14 cellular contexts compared by ENCODE assay signal in the genomic region with DNA sequence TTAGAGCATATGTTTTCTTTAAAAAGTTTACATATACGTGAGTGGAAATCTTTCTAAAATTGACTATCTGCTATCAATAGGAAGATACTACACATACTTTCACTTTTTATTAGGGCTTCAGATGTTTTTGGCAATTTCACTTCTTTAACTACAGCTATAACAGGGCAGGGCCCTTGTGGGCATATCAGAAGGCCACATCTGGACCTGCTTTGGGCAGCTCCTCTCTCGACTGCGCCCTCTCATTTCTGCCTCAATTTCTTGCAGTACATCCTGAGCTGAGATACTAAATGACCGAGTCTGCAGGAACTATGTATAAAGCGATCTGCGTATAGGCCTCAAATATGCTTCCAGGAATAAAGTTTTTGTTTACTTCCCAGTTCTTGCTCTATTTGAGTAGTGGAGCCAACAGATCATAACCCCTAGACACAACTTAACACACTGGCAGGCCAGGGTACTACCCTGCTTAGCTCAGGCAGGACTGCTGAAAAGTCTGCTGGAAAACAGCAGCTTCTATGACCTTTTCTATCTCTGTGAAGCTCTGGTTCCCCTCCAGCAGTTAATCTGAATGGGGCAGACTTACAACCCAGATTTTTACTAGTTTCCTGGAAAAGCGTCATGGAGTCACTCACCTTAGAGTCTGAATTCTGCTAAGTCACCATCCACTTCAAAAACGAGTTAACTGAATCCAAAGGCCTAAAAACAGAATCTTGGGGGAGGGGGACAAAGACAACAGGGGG. TPM values are rescaled to one million over a fixed set of nuclear protein-coding genes. Genes with fewer than 3 reads are reported as not detected.
DNase-seq lines count a peak whose midpoint lies in the region; ATAC-seq and TF ChIP-seq lines count a peak whose summit lies in the region.
"Had no signal": no experiment of that assay in that cellular context is flagged by ENCODE, and none has a peak within 500 bp of the region (broad histone marks: within the 10 kb centered on the region; RNA-seq: fewer than 3 reads in every experiment).

No MANE protein-coding gene starts in this region.

- no peak overlapping the region for H2AFZ ChIP-seq in GM23338
- H2AFZ ChIP-seq in smooth muscle cell (ENCODE audit: low read depth), result peak overlapping the region; percentile 26
- H2AFZ ChIP-seq in neuronal stem cell (ENCODE audit: low read length), result no peak overlapping the region

- H3K4me3 Mint-ChIP-seq in GM23338, result peak overlapping the region; percentile 7; the same call in 1 of the 3 replicates
- H3K4me3 Mint-ChIP-seq: activated CD4-positive, alpha-beta T cell treated with anti-CD3 and anti-CD28 coated beads, Interleukin-2, amount 10 ng/mL, durations not matched to agents 7 days and 5 days; stimulated activated naive CD8-positive, alpha-beta T cell treated with anti-CD3 and anti-CD28 coated beads, Interleukin-15, Interleukin-2, amounts not matched to agents 100 ng/mL and 50 ng/mL, for 24 hours had no signal

- H3K23ac ChIP-seq in neuronal stem cell (ENCODE audit: low read depth, low read length, poor library complexity), result no peak overlapping the region

- H3K4me1 ChIP-seq in GM23338 (ENCODE audit: insufficient read depth), result peaks cover 74% of the 10 kb centered on the region
- peaks cover 44% of the 10 kb centered on the region for H3K4me1 ChIP-seq in smooth muscle cell (ENCODE audit: low read depth)
- peaks cover 54% of the 10 kb centered on the region for H3K4me1 ChIP-seq in body of pancreas
- H3K4me1 ChIP-seq in neuronal stem cell (ENCODE audit: control insufficient read depth in 2 of 2, insufficient read depth in 1 of 2, low read depth in 1 of 2, low read length in 2 of 2), result peaks cover 18 to 34% of the 10 kb centered on the region in 2 donors

- H2BK5ac ChIP-seq in neuronal stem cell (ENCODE audit: low read length), result no peak overlapping the region

- no peak for ATAC-seq in GM23338
- peak; percentile 24 for ATAC-seq in left ventricle myocardium superior
- ATAC-seq in body of pancreas, result no peak

- H3K36me3 ChIP-seq in GM23338 (ENCODE audit: insufficient read depth) (no peaks in the 10 kb centered on the region), SK-N-MC (ENCODE audit: insufficient read depth, low read length) (no peaks in the 10 kb centered on the region), smooth muscle cell (ENCODE audit: low read depth) (no peaks in the 10 kb centered on the region), body of pancreas (replicated peaks in 1 of 2; ENCODE audit: insufficient read depth in 1 of 2, low read depth in 2 of 2) (no peaks in the 10 kb centered on the region), neuronal stem cell (replicated peaks in 1 of 2; ENCODE audit: control insufficient read depth in 2 of 2, insufficient read depth in 2 of 2, low read length in 2 of 2) (no peaks in the 10 kb centered on the region)

- peaks cover 100% of the 10 kb centered on the region for H3K79me2 ChIP-seq in GM23338 (replicated peaks; ENCODE audit: insufficient read depth)
- H3K79me2 ChIP-seq in smooth muscle cell (ENCODE audit: low read depth), result peaks cover 24% of the 10 kb centered on the region

- peak overlapping the region; percentile 80 for H3K27ac Mint-ChIP-seq in GM23338
- H3K27ac Mint-ChIP-seq: activated CD4-positive, alpha-beta T cell treated with anti-CD3 and anti-CD28 coated beads, Interleukin-2, amount 10 ng/mL, durations not matched to agents 7 days and 5 days had no signal

- H3K79me1 ChIP-seq in neuronal stem cell (ENCODE audit: low read depth, low read length), result no peaks in the 10 kb centered on the region

- no peak for TF ChIP-seq POLR2A in body of pancreas (IDR thresholded peaks at IDR 0.05)

- H2BK15ac ChIP-seq in neuronal stem cell (ENCODE audit: low read length), result no peak overlapping the region

- H3F3A ChIP-seq in GM23338 (replicated peaks; ENCODE audit: low read depth) (no peaks in the 10 kb centered on the region), smooth muscle cell (ENCODE audit: low read depth) (peaks cover 4% of the 10 kb centered on the region)

- peaks cover 10% of the 10 kb centered on the region; the same call in 1 of the 3 replicates for H3K36me3 Mint-ChIP-seq in GM23338 (ENCODE audit: low read depth)

- H3K9me3 ChIP-seq in SK-N-MC (ENCODE audit: low read depth, low read length) (no peaks in the 10 kb centered on the region), smooth muscle cell (replicated peaks; ENCODE audit: low read depth) (no peaks in the 10 kb centered on the region), body of pancreas (no peaks in the 10 kb centered on the region), neuronal stem cell (replicated peaks in 1 of 2; ENCODE audit: control insufficient read depth in 2 of 2, insufficient read depth in 1 of 2, low read depth in 1 of 2, low read length in 2 of 2) (no peaks in the 10 kb centered on the region)

- H2BK120ac ChIP-seq in neuronal stem cell (ENCODE audit: low read depth, low read length), result no peak overlapping the region

- H3K14ac ChIP-seq in neuronal stem cell (ENCODE audit: low read length), result no peak overlapping the region

- H3K4ac ChIP-seq in neuronal stem cell (ENCODE audit: low read length), result no peak overlapping the region

- DNase-seq in GM23338 (ENCODE audit: low spot score) (no peak), SK-N-MC (ENCODE audit: low read depth, low spot score) (no peak), left ventricle myocardium superior (no peak), smooth muscle cell (lab: John Stamatoyannopoulos, UW; ENCODE audit: unreplicated experiment) (no peak), NCI-H1092 (lab: John Stamatoyannopoulos, UW) (no peak), body of pancreas (no peak), neuronal stem cell (ENCODE audit: low spot score) (no peak)
- DNase-seq: activated CD4-positive, alpha-beta T cell treated with anti-CD3 and anti-CD28 coated beads, Interleukin-2, amount 10 ng/mL, durations not matched to agents 7 days and 5 days; activated naive CD4-positive, alpha-beta T cell treated with anti-CD3 and anti-CD28 coated beads, Interleukin-2, amount 50 U/mL, for 16 hours; COR-L47; kidney glomerular epithelial cell; NCI-H1930; stimulated activated CD4-positive, alpha-beta T cell treated with anti-CD3 and anti-CD28 coated beads, Interleukin-1b, Interleukin-23, amount 100 ng/mL, for 48 hours had no signal

- WGBS in smooth muscle cell (ENCODE audit: low lambda C conversion rate), result 66% methylated on average over 8 of the region's 8 CpGs
- 61 to 76% methylated on average over 8 of the region's 8 CpGs for WGBS in body of pancreas, 2 donors
- no CpG with 5 or more reads among the region's 8 CpGs for WGBS in neuronal stem cell (ENCODE audit: extremely low coverage in 2 of 2, insufficient read length in 2 of 2, insufficient replicate concordance in 1 of 2), 2 donors

- peak overlapping the region; percentile 83 for H3K27ac ChIP-seq in GM23338 (ENCODE audit: low read depth)
- peak overlapping the region; percentile 92 for H3K27ac ChIP-seq in SK-N-MC
- H3K27ac ChIP-seq in smooth muscle cell (ENCODE audit: low read depth), result peak overlapping the region; percentile 42
- H3K27ac ChIP-seq in body of pancreas, result peak overlapping the region in 2 of 4 donors; percentile 11 to 29
- H3K27ac ChIP-seq in neuronal stem cell (replicated peaks; ENCODE audit: low read length), result no peak overlapping the region

- H4K8ac ChIP-seq in neuronal stem cell (ENCODE audit: low read depth, low read length), result no peak overlapping the region

- H3K4me2 ChIP-seq in GM23338 (0 out of 2 replicates have a peak overlapping the region, but pooled peaks have one; percentile 53), smooth muscle cell (peak overlapping the region; percentile 24), neuronal stem cell (ENCODE audit: insufficient read depth, low read length, poor library complexity, severe bottlenecking) (no peak overlapping the region)

- H3K27me3 Mint-ChIP-seq in GM23338 (ENCODE audit: insufficient read depth, low read depth, poor library complexity), result peaks cover 5% of the 10 kb centered on the region
- H3K27me3 Mint-ChIP-seq: activated CD4-positive, alpha-beta T cell treated with anti-CD3 and anti-CD28 coated beads, Interleukin-2, amount 10 ng/mL, durations not matched to agents 7 days and 5 days; stimulated activated naive CD8-positive, alpha-beta T cell treated with anti-CD3 and anti-CD28 coated beads, Interleukin-15, Interleukin-2, amounts not matched to agents 100 ng/mL and 50 ng/mL, for 24 hours had no signal

- intact Hi-C loops in left ventricle myocardium superior (cut with micrococcal nuclease) (no loop called here), body of pancreas (cut with DNase I) (no loop called here)

- no peaks in the 10 kb centered on the region for H3K9me2 ChIP-seq in GM23338 (ENCODE audit: insufficient read depth)

- peak overlapping the region; percentile 71 for H3K9ac ChIP-seq in SK-N-MC (ENCODE audit: insufficient read length)
- H3K9ac ChIP-seq in smooth muscle cell (ENCODE audit: low read depth), result no peak overlapping the region
- no peak overlapping the region for H3K9ac ChIP-seq in neuronal stem cell (ENCODE audit: low read depth, low read length, poor library complexity)

- H4K91ac ChIP-seq in neuronal stem cell (ENCODE audit: low read depth, low read length, poor library complexity), result no peak overlapping the region

- H3K4me3 ChIP-seq in GM23338, result no peak overlapping the region
- peak overlapping the region; percentile 57 for H3K4me3 ChIP-seq in SK-N-MC
- H3K4me3 ChIP-seq in smooth muscle cell, result no peak overlapping the region
- H3K4me3 ChIP-seq in body of pancreas, result no peak overlapping the region
- no peak overlapping the region for H3K4me3 ChIP-seq in neuronal stem cell (ENCODE audit: low read length in 2 of 2)

- no peaks in the 10 kb centered on the region for H3K27me3 ChIP-seq in GM23338 (ENCODE audit: insufficient read depth)
- no peaks in the 10 kb centered on the region for H3K27me3 ChIP-seq in smooth muscle cell (ENCODE audit: low read depth)
- H3K27me3 ChIP-seq in body of pancreas, result no peaks in the 10 kb centered on the region
- no peaks in the 10 kb centered on the region for H3K27me3 ChIP-seq in neuronal stem cell (ENCODE audit: control insufficient read depth in 3 of 3, insufficient read depth in 3 of 3, low read depth in 1 of 3, low read length in 3 of 3)

- no peaks in the 10 kb centered on the region for H3K9me3 Mint-ChIP-seq in GM23338
- H3K9me3 Mint-ChIP-seq: activated CD4-positive, alpha-beta T cell treated with anti-CD3 and anti-CD28 coated beads, Interleukin-2, amount 10 ng/mL, durations not matched to agents 7 days and 5 days; stimulated activated naive CD8-positive, alpha-beta T cell treated with anti-CD3 and anti-CD28 coated beads, Interleukin-15, Interleukin-2, amounts not matched to agents 100 ng/mL and 50 ng/mL, for 24 hours had no signal

- H2BK12ac ChIP-seq in neuronal stem cell (ENCODE audit: low read length), result no peak overlapping the region

- H3K4me1 Mint-ChIP-seq in GM23338, result peaks cover 72% of the 10 kb centered on the region

- no peak overlapping the region for H3K18ac ChIP-seq in neuronal stem cell (ENCODE audit: low read length)

- TF ChIP-seq CTCF in GM23338 (conservative IDR thresholded peaks at IDR 0.05; ENCODE audit: low read depth in 2 of 2) (no peak), smooth muscle cell (IDR thresholded peaks at IDR 0.05; ENCODE audit: borderline replicate concordance, insufficient read depth, poor library complexity, severe bottlenecking) (no peak), body of pancreas (IDR thresholded peaks at IDR 0.05) (no peak)

- H4K20me1 ChIP-seq in GM23338 (replicated peaks; ENCODE audit: insufficient read depth) (peaks cover 3% of the 10 kb centered on the region; the same call in 1 of the 2 replicates), smooth muscle cell (ENCODE audit: low read depth) (no peaks in the 10 kb centered on the region)

- H2AK5ac ChIP-seq in neuronal stem cell (ENCODE audit: low read depth, low read length), result no peak overlapping the region

RNA-seq across cellular contexts. Expression of a gene that starts 12.7 kb away (rescaled TPM):
- 40.3 and 71.4 TPM in 2 replicates for total RNA-seq in GM23338 (2014; rRNA removed; shearing (Covaris generic))
- polyA plus RNA-seq in GM23338 (2016; fragmentation: Nextera tagmentation; extraction: Ambion mirVana) (13.3 and 16.9 TPM in 2 replicates), smooth muscle cell (3.7 and 6.1 TPM in 2 replicates)
- total RNA-seq in left ventricle myocardium superior (31.9 TPM), smooth muscle cell (7.1 and 9.4 TPM in 2 replicates), body of pancreas (10 to 100 TPM; 27.2 to 30.7 TPM)
- 19.5 TPM for polyA plus RNA-seq in neuronal stem cell (2013, experiment 1 of 2)
- 18.5 TPM for polyA plus RNA-seq in neuronal stem cell (2013, experiment 2 of 2)
